9 cellular contexts compared by ENCODE assay signal in the genomic region with DNA sequence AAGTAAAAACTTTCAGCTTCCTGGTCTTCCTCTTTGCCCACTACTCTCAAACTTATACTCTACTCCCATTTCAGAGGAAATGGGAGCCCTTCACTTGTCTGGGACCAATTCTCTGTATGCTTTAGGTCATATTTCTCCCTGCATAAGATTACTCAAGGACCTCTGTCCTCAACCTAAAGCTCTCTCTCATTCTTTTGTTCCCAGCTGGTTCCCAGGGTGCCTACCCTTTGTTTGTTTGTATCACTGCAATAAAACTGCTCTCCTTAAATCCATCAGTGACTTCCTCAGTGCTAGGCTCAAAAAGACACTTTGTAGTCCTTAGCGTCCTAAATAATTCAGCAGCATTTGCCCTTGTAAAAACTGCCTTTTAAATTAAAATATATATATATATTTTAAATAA. TPM values are rescaled to one million over a fixed set of nuclear protein-coding genes. Genes with fewer than 3 reads are reported as not detected.
A peak's percentile ranks its signal among the peaks of the same experiment; 100 is the strongest.
DNase-seq lines count a peak whose midpoint lies in the region; ATAC-seq and TF ChIP-seq lines count a peak whose summit lies in the region.
"Had no signal": no experiment of that assay in that cellular context is flagged by ENCODE, and none has a peak within 500 bp of the region (broad histone marks: within the 10 kb centered on the region; RNA-seq: fewer than 3 reads in every experiment).

No MANE protein-coding gene starts in this region.

- peaks cover 34% of the 10 kb centered on the region for H4K20me1 ChIP-seq in DND-41 (ENCODE audit: insufficient read depth, low read length)

- H3K27ac Mint-ChIP-seq in T-cell = peak overlapping the region in 1 of 2 donors; percentile 44

- no peaks in the 10 kb centered on the region for H3K27me3 Mint-ChIP-seq in T-cell

- H3K36me3 ChIP-seq in ACC112 (ENCODE audit: insufficient read depth, low read length) (peaks cover 9% of the 10 kb centered on the region; the same call in 1 of the 2 replicates), DND-41 (ENCODE audit: insufficient read depth, low read length) (peaks cover 50% of the 10 kb centered on the region), uterus (no peaks in the 10 kb centered on the region)

- no peak overlapping the region for H2AFZ ChIP-seq in ACC112 (ENCODE audit: low read length, unreplicated experiment)
- H2AFZ ChIP-seq in DND-41 (ENCODE audit: low read depth, low read length) = no peak overlapping the region

- H3K9me3 ChIP-seq in DND-41 (ENCODE audit: insufficient read depth, low read length, severe bottlenecking) (no peaks in the 10 kb centered on the region), uterus (no peaks in the 10 kb centered on the region)
- H3K9me3 ChIP-seq: MG63 had no signal

- H3K4me1 ChIP-seq in ACC112 (ENCODE audit: control insufficient read depth, insufficient read depth, low read length, unreplicated experiment) (peaks cover 30% of the 10 kb centered on the region), DND-41 (ENCODE audit: insufficient read depth, low read length) (peaks cover 37% of the 10 kb centered on the region), uterus (peaks cover 5 to 9% of the 10 kb centered on the region in 2 donors)

- H3K79me2 ChIP-seq in ACC112 (ENCODE audit: control insufficient read depth, insufficient read depth, low read length, unreplicated experiment) (peaks cover 57% of the 10 kb centered on the region), DND-41 (ENCODE audit: insufficient read depth, low read length) (peaks cover 81% of the 10 kb centered on the region)

- peaks cover 39% of the 10 kb centered on the region for H3K36me3 Mint-ChIP-seq in T-cell

- in situ Hi-C loops in G401 (cut with HindIII; ENCODE audit: low sequenced_read_pairs) = no loop called here

- no peak overlapping the region for H3K9ac ChIP-seq in DND-41 (ENCODE audit: low read depth, low read length)

- peak overlapping the region; percentile 69 to 97 (median 95) for H3K4me3 Mint-ChIP-seq in T-cell

- H3K4me3 ChIP-seq in ACC112 (ENCODE audit: low read depth, low read length) = 0 out of 2 replicates have a peak overlapping the region, but pooled peaks have one; percentile 94
- H3K4me3 ChIP-seq in DND-41 (ENCODE audit: low read depth in 1 of 2, low read length in 2 of 2) = peak overlapping the region in 1 of 2 experiments; percentile 24; a peak in 1 of 4 replicates
- no peak overlapping the region for H3K4me3 ChIP-seq in uterus
- H3K4me3 ChIP-seq: MG63 had no signal

- H3K9me3 Mint-ChIP-seq in T-cell = no peaks in the 10 kb centered on the region

- peaks cover 71 to 75% (median 74%) of the 10 kb centered on the region in 3 donors for H3K4me1 Mint-ChIP-seq in T-cell

- no peaks in the 10 kb centered on the region for H3K27me3 ChIP-seq in ACC112 (ENCODE audit: insufficient read depth, low read length)
- no peaks in the 10 kb centered on the region for H3K27me3 ChIP-seq in DND-41 (ENCODE audit: insufficient read depth, low read length, poor library complexity)
- H3K27me3 ChIP-seq in uterus = no peaks in the 10 kb centered on the region
- H3K27me3 ChIP-seq: MG63 had no signal

- intact Hi-C loops in uterus (cut with DNase I; ENCODE audit: low total_unique reads) = no loop called here

- no peak for TF ChIP-seq POLR2A in uterus (IDR thresholded peaks at IDR 0.05)

- H3K4me2 ChIP-seq in DND-41 (ENCODE audit: insufficient read depth, low read length) = peak overlapping the region; percentile 81

- no peak for DNase-seq in DND-41
- DNase-seq in T-cell = no peak
- peak; percentile 3 for DNase-seq in iris pigment epithelial cell (ENCODE audit: low read depth)
- no peak for DNase-seq in G401 (ENCODE audit: low spot score)
- no peak for DNase-seq in cortex of kidney (lab: John Stamatoyannopoulos, UW)
- no peak for DNase-seq in uterus
- DNase-seq: MG63 had no signal

- TF ChIP-seq CTCF in DND-41 (IDR thresholded peaks at IDR 0.05; ENCODE audit: borderline replicate concordance, extremely low read depth, low read length, poor library complexity, severe bottlenecking) (no peak), uterus (IDR thresholded peaks at IDR 0.05) (no peak)

- POLR2A ChIA-PET in T-cell (lab: Charles Lee) = interaction anchor here (0.5 to 1.6 kb wide), 5 partner anchors 18 to 98 kb away, joined by 3 to 16 read pairs (median 5); partner anchors contain the start of genes CIB1 (in 1 of the 2), GDPGP1 (in 1 of the 2) and TTLL13 (in 1 of the 2)

- CTCF ChIA-PET in T-cell (lab: Charles Lee) = interaction anchor here (0.6 to 1.3 kb wide), 2 partner anchors 18 to 26 kb away, joined by 3 to 4 read pairs; no protein-coding TSS in a partner anchor

- no peak for ATAC-seq in DND-41 (ENCODE audit: insufficient read depth, low read depth)
- ATAC-seq in T-cell (replicated peaks in 1 of 4) = no peak
- no peak for ATAC-seq in GM21360 (IDR thresholded peaks at IDR 0.05; ENCODE audit: unreplicated experiment)

- H3K27ac ChIP-seq in ACC112 (ENCODE audit: low read depth, low read length) = no peak overlapping the region
- H3K27ac ChIP-seq in DND-41 (ENCODE audit: low read length) = no peak overlapping the region
- H3K27ac ChIP-seq in uterus = no peak overlapping the region

RNA-seq across cellular contexts. Expression of gene NGRN, which starts 2.9 kb away (rescaled TPM):
- total RNA-seq in T-cell = 10 to 100 TPM; 44.5 to 53.1 (median 46.1) TPM
- 105 and 114 TPM in 2 replicates for total RNA-seq in G401 (2014; rRNA removed; shearing (Covaris generic))
- 100 to 1,000 TPM in 1 of 4 donors, 10 to 100 TPM in 3; 35.6 to 119 (median 69.4) TPM for total RNA-seq in uterus

RNA-seq across cellular contexts. Expression of gene TTLL13, which starts 19.1 kb away (rescaled TPM):
- total RNA-seq in T-cell (1 to 10 TPM in 2 of 5 donors, under 1 TPM in 3; 0.46 to 1.7 (median 0.70) TPM), uterus (under 1 TPM in 1 of 4 donors, not detected in 3; 0.41 TPM)
- total RNA-seq in G401 (2014; rRNA removed; shearing (Covaris generic)) = not detected in 2 replicates

RNA-seq across cellular contexts. Expression of gene GDPGP1, which starts 34.4 kb away (rescaled TPM):
- total RNA-seq in T-cell (10 to 100 TPM in 3 of 5 donors, 1 to 10 TPM in 2; 7.9 to 14.5 (median 12.1) TPM), uterus (10 to 100 TPM in 1 of 4 donors, 1 to 10 TPM in 1, under 1 TPM in 2; under 0.01 to 15.0 (median 4.0) TPM)
- total RNA-seq in G401 (2014; rRNA removed; shearing (Covaris generic)) = 3.4 and 4.2 TPM in 2 replicates

RNA-seq across cellular contexts. Expression of gene CIB1, which starts 34.7 kb away (rescaled TPM):
- total RNA-seq in T-cell = 100 to 1,000 TPM; 112 to 201 (median 139) TPM
- 82.0 and 83.7 TPM in 2 replicates for total RNA-seq in G401 (2014; rRNA removed; shearing (Covaris generic))
- total RNA-seq in uterus = 10 to 100 TPM in 3 of 4 donors, 1 to 10 TPM in 1; 9.5 to 80.7 (median 49.2) TPM
